ENCODE assay signal across 15 cellular contexts in the genomic region with DNA sequence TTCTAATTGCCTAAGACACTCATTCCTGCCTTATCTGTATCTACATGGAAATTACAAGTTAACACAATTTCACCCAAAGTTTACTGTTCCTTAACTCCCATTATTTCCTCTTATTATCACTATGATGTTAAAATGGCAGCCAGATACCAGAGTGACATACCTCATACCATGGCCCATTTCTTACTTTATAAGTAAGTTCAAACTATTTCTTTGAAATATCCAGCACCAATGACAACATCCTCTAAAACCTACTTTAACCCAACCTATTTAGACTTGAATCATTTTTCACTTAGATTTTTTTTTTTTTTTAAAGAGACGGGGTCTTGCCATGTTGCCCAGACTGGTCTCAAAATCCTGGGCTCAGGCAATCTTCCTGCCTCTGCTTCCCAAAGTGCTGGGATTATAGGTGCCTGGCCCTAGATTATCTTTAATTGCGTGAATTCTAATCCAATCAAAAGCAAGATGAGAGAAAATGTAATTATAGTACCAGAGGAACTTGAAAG.
"Had no signal": no experiment of that assay in that cellular context is flagged by ENCODE, and none has a peak within 500 bp of the region (broad histone marks: within the 10 kb centered on the region; RNA-seq: fewer than 3 reads in every experiment).

No MANE protein-coding gene starts in this region.

- H3K36me3 Mint-ChIP-seq: stimulated activated naive B cell treated with anti-CD40 and anti-IgM and Interleukin-4, amounts not matched to agents 10 μg/mL and 1 μg/mL and 100 μg/mL, for 72 hours had no signal

- H3K27ac ChIP-seq: brain microvascular endothelial cell, psoas muscle, right lobe of liver, suprapubic skin, VCaP had no signal

- H3K36me3 ChIP-seq: brain microvascular endothelial cell, right lobe of liver, suprapubic skin had no signal

- H3K9me3 Mint-ChIP-seq: endodermal cell; naive thymus-derived CD4-positive, alpha-beta T cell; stimulated activated naive B cell treated with anti-CD40 and anti-IgM and Interleukin-4, amounts not matched to agents 10 μg/mL and 1 μg/mL and 100 μg/mL, for 72 hours had no signal

- H3K4me3 ChIP-seq: psoas muscle, right lobe of liver, suprapubic skin had no signal

- DNase-seq: activated T-cell treated with anti-CD3 and anti-CD28 coated beads for 4 hours; amygdala; brain microvascular endothelial cell; dermis blood vessel endothelial cell; endodermal cell; foreskin fibroblast; head of caudate nucleus; naive thymus-derived CD4-positive, alpha-beta T cell; occipital lobe; psoas muscle; right lobe of liver; SIG-M5; stimulated activated naive B cell treated with anti-CD40 and anti-IgM and Interleukin-4, amounts not matched to agents 10 μg/mL and 1 μg/mL and 100 μg/mL, for 72 hours had no signal

- H3K27me3 ChIP-seq: brain microvascular endothelial cell, right lobe of liver, suprapubic skin had no signal

- H3K4me3 Mint-ChIP-seq: endodermal cell; stimulated activated naive B cell treated with anti-CD40 and anti-IgM and Interleukin-4, amounts not matched to agents 10 μg/mL and 1 μg/mL and 100 μg/mL, for 72 hours had no signal

- H3K9me3 ChIP-seq: psoas muscle, right lobe of liver, suprapubic skin had no signal

- H3K4me1 ChIP-seq: right lobe of liver had no signal

- ATAC-seq: naive thymus-derived CD4-positive, alpha-beta T cell; psoas muscle; right lobe of liver; stimulated activated naive B cell treated with anti-CD40 and anti-IgM and Interleukin-4, amounts not matched to agents 10 μg/mL and 1 μg/mL and 100 μg/mL, for 72 hours had no signal

- H3K27ac Mint-ChIP-seq: endodermal cell; stimulated activated naive B cell treated with anti-CD40 and anti-IgM and Interleukin-4, amounts not matched to agents 10 μg/mL and 1 μg/mL and 100 μg/mL, for 72 hours had no signal

- H3K27me3 Mint-ChIP-seq: naive thymus-derived CD4-positive, alpha-beta T cell; stimulated activated naive B cell treated with anti-CD40 and anti-IgM and Interleukin-4, amounts not matched to agents 10 μg/mL and 1 μg/mL and 100 μg/mL, for 72 hours had no signal
